In genomic region chr5:168219515-168220410, GRCh38 we compare ENCODE assay signal across 8 cellular contexts.
DNase-seq lines count a peak whose midpoint lies in the region; ATAC-seq, FAIRE-seq and TF ChIP-seq lines count a peak whose summit lies in the region.

No MANE protein-coding gene starts in this region.

- TF ChIP-seq CTCF in C4-2B (conservative IDR thresholded peaks at IDR 0.05) (peak; percentile 94), right lobe of liver (IDR thresholded peaks at IDR 0.05) (peak; percentile 83 to 93 (median 86))

- no peaks in the 10 kb centered on the region for H3K4me1 ChIP-seq in right lobe of liver

- H3K27ac ChIP-seq in C4-2B, result no peak overlapping the region
- no peak overlapping the region for H3K27ac ChIP-seq in right lobe of liver

- no peak overlapping the region for H3K4me3 ChIP-seq in right lobe of liver

- intact Hi-C loops in right lobe of liver (cut with DNase I), result loop anchor here (5.0 to 10.0 kb wide), 2 partner anchors 87 to 105 kb away; no protein-coding TSS in a partner anchor

- no peak for TF ChIP-seq POLR2A in right lobe of liver (IDR thresholded peaks at IDR 0.05)

- WGBS in right lobe of liver (ENCODE audit: insufficient coverage, low coverage, low lambda C conversion rate, missing lambda C conversion rate), result 22% methylated on average over 8 of the region's 8 CpGs

- no peaks in the 10 kb centered on the region for H3K27me3 ChIP-seq in right lobe of liver

- ATAC-seq in HG02852 (IDR thresholded peaks at IDR 0.05; ENCODE audit: unreplicated experiment) (peak; percentile 90), right lobe of liver (peak; percentile 91 to 97 (median 96))

- FAIRE-seq in GM18507 (lab: Jason Lieb, UNC), result peak; percentile 92

- DNase-seq in GM18507 (ENCODE audit: extremely low spot score, insufficient read length, low read depth) (peak; percentile 57), NCI-H1092 treated with DMSO at 0.1 percent for 48 hours (lab: John Stamatoyannopoulos, UW) (peak; percentile 32), SW 1271 (lab: John Stamatoyannopoulos, UW) (peak; percentile 17 to 78), ecto neural progenitor cell (ENCODE audit: low spot score) (peak; percentile 66), right lobe of liver (peak in 1 of 3 donors; percentile 52), superior temporal gyrus (ENCODE audit: extremely low spot score) (peak; percentile 96)

- no peaks in the 10 kb centered on the region for H3K9me3 ChIP-seq in right lobe of liver

- H3K36me3 ChIP-seq in right lobe of liver, result no peaks in the 10 kb centered on the region
